ENCODE assay signal across 8 cellular contexts in genomic region chr7:157355784-157356511, GRCh38. TPM values are rescaled to one million over a fixed set of nuclear protein-coding genes. Genes with fewer than 3 reads are reported as not detected.
DNase-seq lines count a peak whose midpoint lies in the region; ATAC-seq and TF ChIP-seq lines count a peak whose summit lies in the region.

No MANE protein-coding gene starts in this region.

- peaks cover 100% of the 10 kb centered on the region in 11 experiments for H4K20me1 ChIP-seq in BLaER1 treated with 17β-estradiol and CSF1 and Interleukin-3, amounts not matched to agents 10 nM and 100 nM
- H4K20me1 ChIP-seq in neural progenitor cell (ENCODE audit: low read depth): peaks cover 100% of the 10 kb centered on the region

- H3F3A ChIP-seq in neural progenitor cell (ENCODE audit: low read depth): peaks cover 2% of the 10 kb centered on the region

- H3K36me3 Mint-ChIP-seq in natural killer cell (no peaks in the 10 kb centered on the region), neural progenitor cell (peaks cover 31% of the 10 kb centered on the region)

- no peaks in the 10 kb centered on the region for H3K27me3 ChIP-seq in BLaER1 treated with 17β-estradiol and CSF1 and Interleukin-3, amounts not matched to agents 10 nM and 100 nM
- H3K27me3 ChIP-seq in Panc1 (ENCODE audit: control insufficient read depth, insufficient read depth, low read length): no peaks in the 10 kb centered on the region
- no peaks in the 10 kb centered on the region for H3K27me3 ChIP-seq in esophagus (ENCODE audit: control insufficient read depth in 1 of 2, insufficient read depth in 2 of 2, low read length in 2 of 2)
- H3K27me3 ChIP-seq in neural progenitor cell: no peaks in the 10 kb centered on the region

- POLR2A ChIA-PET in Panc1 (lab: Charles Lee): no interaction called here

- DNase-seq in Panc1 (ENCODE audit: low read depth, low spot score): no peak
- DNase-seq in natural killer cell: no peak
- DNase-seq in neural progenitor cell (ENCODE audit: low spot score): no peak

- BruUV-seq in Panc1 (replicated peaks; lab: Mats Ljungman, UMichigan): no TSS peak

- ATAC-seq in Panc1: peak; percentile 17; the same call in 1 of the 2 replicates
- ATAC-seq in natural killer cell: peak; percentile 15 to 34 (median 27)
- no peak for ATAC-seq in GM21717 (IDR thresholded peaks at IDR 0.05; ENCODE audit: unreplicated experiment)
- ATAC-seq in GM18907 (IDR thresholded peaks at IDR 0.05; ENCODE audit: unreplicated experiment): no peak
- ATAC-seq in HG03457 (IDR thresholded peaks at IDR 0.05; ENCODE audit: unreplicated experiment): no peak

- H3K4me3 ChIP-seq in BLaER1 treated with 17β-estradiol and CSF1 and Interleukin-3, amounts not matched to agents 10 nM and 100 nM: no peak overlapping the region
- no peak overlapping the region for H3K4me3 ChIP-seq in Panc1 (ENCODE audit: low read depth in 2 of 2, low read length in 2 of 2)
- no peak overlapping the region for H3K4me3 ChIP-seq in esophagus (ENCODE audit: low read depth in 1 of 2, low read length in 2 of 2)
- no peak overlapping the region for H3K4me3 ChIP-seq in neural progenitor cell

- H3K4me1 Mint-ChIP-seq in natural killer cell (peaks cover 88 to 89% of the 10 kb centered on the region in 2 donors), neural progenitor cell (peaks cover 15% of the 10 kb centered on the region)

- 0 out of 22 replicates have a peak overlapping the region, but pooled peaks of 2 of the 11 experiments have one; percentile 0 to 21 for H3K9ac ChIP-seq in BLaER1 treated with 17β-estradiol and CSF1 and Interleukin-3, amounts not matched to agents 10 nM and 100 nM
- no peak overlapping the region for H3K9ac ChIP-seq in neural progenitor cell

- peaks cover 0 to 12% (median 0%) of the 10 kb centered on the region in 11 experiments; a peak in 3 of 22 replicates for H3K9me3 ChIP-seq in BLaER1 treated with 17β-estradiol and CSF1 and Interleukin-3, amounts not matched to agents 10 nM and 100 nM (replicated peaks in 1 of 11)
- H3K9me3 ChIP-seq in Panc1 (ENCODE audit: control insufficient read depth, insufficient read depth, low read depth, low read length) (no peaks in the 10 kb centered on the region), esophagus (ENCODE audit: control insufficient read depth in 2 of 2, insufficient read depth in 1 of 2, low read depth in 1 of 2, low read length in 1 of 2) (no peaks in the 10 kb centered on the region), neural progenitor cell (ENCODE audit: low read depth) (no peaks in the 10 kb centered on the region)

- H3K27ac ChIP-seq in BLaER1 treated with 17β-estradiol and CSF1 and Interleukin-3, amounts not matched to agents 10 nM and 100 nM: peak overlapping the region in 2 of 11 experiments; percentile 14 to 30; a peak in 3 of 22 replicates
- H3K27ac ChIP-seq in Panc1 (ENCODE audit: low read length): no peak overlapping the region; the same call in 1 of the 2 replicates
- peak overlapping the region; percentile 50 to 92 for H3K27ac ChIP-seq in esophagus (ENCODE audit: low read depth in 2 of 2, low read length in 1 of 2)
- no peak overlapping the region for H3K27ac ChIP-seq in neural progenitor cell

- intact Hi-C loops in Panc1 (cut with micrococcal nuclease; ENCODE audit: unreplicated experiment) (no loop called here), natural killer cell (cut with micrococcal nuclease) (no loop called here)

- H3K27ac Mint-ChIP-seq in natural killer cell (peak overlapping the region; percentile 39 to 67), neural progenitor cell (no peak overlapping the region)

- peak overlapping the region; percentile 27 to 76 (median 49) for H3K4me2 ChIP-seq in BLaER1 treated with 17β-estradiol and CSF1 and Interleukin-3, amounts not matched to agents 10 nM and 100 nM
- no peak overlapping the region for H3K4me2 ChIP-seq in neural progenitor cell

- TF ChIP-seq CTCF in Panc1 (IDR thresholded peaks at IDR 0.05): no peak
- TF ChIP-seq CTCF in natural killer cell (IDR thresholded peaks at IDR 0.05): no peak
- no peak for TF ChIP-seq CTCF in neural progenitor cell (IDR thresholded peaks at IDR 0.05)

- peaks cover 55 to 76% (median 67%) of the 10 kb centered on the region in 10 experiments for H3K4me1 ChIP-seq in BLaER1 treated with 17β-estradiol and CSF1 and Interleukin-3, amounts not matched to agents 10 nM and 100 nM
- peaks cover 57% of the 10 kb centered on the region for H3K4me1 ChIP-seq in Panc1 (ENCODE audit: control insufficient read depth, insufficient read depth, low read length)
- peaks cover 10 to 21% of the 10 kb centered on the region in 2 donors for H3K4me1 ChIP-seq in esophagus (ENCODE audit: control insufficient read depth in 2 of 2, insufficient read depth in 2 of 2, low read length in 1 of 2)
- no peaks in the 10 kb centered on the region for H3K4me1 ChIP-seq in neural progenitor cell

- H3K27me3 Mint-ChIP-seq in natural killer cell (ENCODE audit: low read depth in 2 of 2): no peaks in the 10 kb centered on the region
- H3K27me3 Mint-ChIP-seq in neural progenitor cell (ENCODE audit: insufficient read depth, low read depth): no peaks in the 10 kb centered on the region

- peaks cover 44 to 94% (median 81%) of the 10 kb centered on the region in 11 experiments for H3K36me3 ChIP-seq in BLaER1 treated with 17β-estradiol and CSF1 and Interleukin-3, amounts not matched to agents 10 nM and 100 nM
- no peaks in the 10 kb centered on the region for H3K36me3 ChIP-seq in Panc1 (ENCODE audit: control insufficient read depth, insufficient read depth, low read length)
- H3K36me3 ChIP-seq in esophagus (ENCODE audit: control insufficient read depth in 2 of 2, insufficient read depth in 2 of 2, low read length in 1 of 2): peaks cover 0 to 10% of the 10 kb centered on the region in 2 donors
- H3K36me3 ChIP-seq in neural progenitor cell: no peaks in the 10 kb centered on the region

- H3K79me2 ChIP-seq in neural progenitor cell (ENCODE audit: low read depth): peaks cover 100% of the 10 kb centered on the region

- H2AFZ ChIP-seq in neural progenitor cell (replicated peaks): no peak overlapping the region

- H3K4me3 Mint-ChIP-seq in natural killer cell: peak overlapping the region; percentile 57
- no peak overlapping the region for H3K4me3 Mint-ChIP-seq in neural progenitor cell

- 32 to 37% methylated on average over 15 of the region's 15 CpGs for WGBS in esophagus, 2 donors

- no peaks in the 10 kb centered on the region for H3K9me3 Mint-ChIP-seq in natural killer cell
- peaks cover 8% of the 10 kb centered on the region for H3K9me3 Mint-ChIP-seq in neural progenitor cell

- in situ Hi-C loops in Panc1 (cut with HindIII; ENCODE audit: low pct_unique_long_range_greater_than_20kb, low sequenced_read_pairs): no loop called here

- CTCF ChIA-PET in Panc1 (lab: Charles Lee): interaction anchor here (1.0 to 1.5 kb wide), 2 partner anchors 17 to 26 kb away, joined by 3 to 4 read pairs; no protein-coding TSS in a partner anchor

RNA-seq across cellular contexts. Expression of gene DNAJB6, which starts 19.1 kb away (rescaled TPM):
- 201 TPM for total RNA-seq in Panc1 (2021; ENCODE audit: unreplicated experiment)
- polyA plus RNA-seq in Panc1 (2012; ENCODE audit: insufficient read length): 278 TPM
- polyA plus RNA-seq in esophagus: 100 to 1,000 TPM in 1 of 2 donors, 10 to 100 TPM in 1; 96.0 to 118 TPM
- total RNA-seq in natural killer cell: 100 to 1,000 TPM; 309 to 343 (median 340) TPM
- total RNA-seq in neural progenitor cell (ENCODE audit: low replicate concordance): 131 and 172 TPM in 2 replicates

Comparison
In these comparisons a context has a peak if more than half of its experiments do, and no peak if none do; other contexts are left out.
1. H3K27ac ChIP-seq: peak in esophagus (2 of 2); none in Panc1 (single experiment) and neural progenitor cell (single experiment).
2. ATAC-seq: peak in Panc1 (single experiment) and natural killer cell (3 of 3); none in GM21717 (single experiment), GM18907 (single experiment) and HG03457 (single experiment).